ENCODE assay signal across 8 cellular contexts in the genomic region with DNA sequence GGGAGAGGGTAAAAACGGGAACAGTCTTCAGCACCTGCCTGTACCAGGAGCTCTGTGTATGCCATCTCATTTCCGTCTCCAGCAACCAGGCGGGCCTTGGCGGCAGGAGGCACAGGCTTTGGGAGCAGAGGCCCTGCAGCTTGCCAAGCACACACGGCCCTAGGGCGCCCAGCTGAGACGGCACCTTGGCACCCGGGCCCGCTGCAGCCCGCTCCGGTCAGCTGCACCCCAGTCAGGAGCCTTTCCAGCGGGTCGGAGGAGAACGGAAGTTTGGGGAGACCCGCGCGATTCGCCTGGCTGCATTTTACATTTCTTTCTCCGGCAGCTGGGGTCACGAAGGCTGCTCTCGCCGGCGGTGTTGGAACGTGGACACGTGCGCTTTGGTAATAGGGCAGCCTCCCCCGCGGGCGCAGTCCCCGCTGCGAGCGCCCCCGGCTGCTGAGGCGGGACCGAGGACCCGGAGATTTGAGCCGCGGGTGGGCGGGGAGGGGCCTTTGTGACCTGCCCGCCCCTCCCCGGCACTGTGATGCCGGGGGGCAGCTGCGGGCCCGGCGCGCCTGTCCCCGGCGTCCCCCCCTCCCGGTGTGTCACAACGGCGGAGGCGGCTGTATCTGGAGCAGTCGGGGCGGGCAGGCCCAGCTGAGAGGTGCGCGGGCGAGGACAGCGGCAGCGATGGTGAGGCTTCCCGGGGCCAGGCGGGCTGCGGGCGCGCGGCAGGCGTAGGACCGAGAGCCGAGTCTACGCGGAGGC. TPM values are rescaled to one million over a fixed set of nuclear protein-coding genes. Genes with fewer than 3 reads are reported as not detected.
DNase-seq lines count a peak whose midpoint lies in the region; ATAC-seq and TF ChIP-seq lines count a peak whose summit lies in the region.

A gene (plus strand): TSS at position 616 of the 750 bp plus-strand sequence. CDS start 57 bp downstream, at position 673.

- H3K4me1 ChIP-seq in CD8-positive, alpha-beta memory T cell (ENCODE audit: insufficient read depth, low read length), result peaks cover 14% of the 10 kb centered on the region
- H3K4me1 ChIP-seq in HAP-1 (no peaks in the 10 kb centered on the region), NT2/D1 (ENCODE audit: insufficient read depth, insufficient read length) (no peaks in the 10 kb centered on the region), ascending aorta (peaks cover 4 to 17% of the 10 kb centered on the region in 2 donors)

- intact Hi-C loops in ascending aorta (cut with DNase I), result no loop called here

- H3K4me1 Mint-ChIP-seq in CD8-positive, alpha-beta memory T cell, result peaks cover 23 to 31% (median 25%) of the 10 kb centered on the region in 3 donors

- peak within 1 kb of the TSS; percentile 25 to 74 (median 40) for H3K4me3 Mint-ChIP-seq in CD8-positive, alpha-beta memory T cell

- ATAC-seq in GM19023 (IDR thresholded peaks at IDR 0.05; ENCODE audit: unreplicated experiment) (no peak), GM18868 (IDR thresholded peaks at IDR 0.05; ENCODE audit: unreplicated experiment) (no peak)

- H3K36me3 ChIP-seq in CD8-positive, alpha-beta memory T cell (ENCODE audit: insufficient read depth, low read length), result no peaks in the 10 kb centered on the region
- no peaks in the 10 kb centered on the region for H3K36me3 ChIP-seq in HAP-1 (replicated peaks)
- peaks cover 5% of the 10 kb centered on the region for H3K36me3 ChIP-seq in NT2/D1 (ENCODE audit: insufficient read depth, insufficient read length, low read length)
- peaks cover 0 to 7% of the 10 kb centered on the region in 2 donors for H3K36me3 ChIP-seq in ascending aorta

- CTCF ChIA-PET in CD8-positive, alpha-beta memory T cell (lab: Charles Lee), result interaction anchor here (1.2 kb wide), 1 partner anchor 17 kb away, joined by 5 read pairs; no protein-coding TSS in a partner anchor

- peak within 1 kb of the TSS; percentile 76 for H3K9ac ChIP-seq in NT2/D1 (ENCODE audit: insufficient read length, low read depth)

- in situ Hi-C loops in HAP-1 (cut with MboI; ENCODE audit: low sequenced_read_pairs), result no loop called here

- H3K9me3 ChIP-seq in CD8-positive, alpha-beta memory T cell (ENCODE audit: low read length), result no peaks in the 10 kb centered on the region
- H3K9me3 ChIP-seq in HAP-1 (no peaks in the 10 kb centered on the region), NT2/D1 (ENCODE audit: insufficient read depth, low read length) (peaks cover 5% of the 10 kb centered on the region), ascending aorta (no peaks in the 10 kb centered on the region)

- peaks cover 0 to 10% (median 2%) of the 10 kb centered on the region in 3 donors for H3K36me3 Mint-ChIP-seq in CD8-positive, alpha-beta memory T cell

- H3K27ac Mint-ChIP-seq in CD8-positive, alpha-beta memory T cell, result peak within 1 kb of the TSS in 1 of 8 donors; percentile 79

- TF ChIP-seq CTCF in ascending aorta (IDR thresholded peaks at IDR 0.05) (no peak), retinal pigment epithelial cell (conservative IDR thresholded peaks at IDR 0.05; ENCODE audit: low read depth, low read length) (no peak)

- H3K4me3 ChIP-seq in CD8-positive, alpha-beta memory T cell (ENCODE audit: low read length), result no peak within 1 kb of the TSS
- peak within 1 kb of the TSS; percentile 15 for H3K4me3 ChIP-seq in HAP-1
- peak within 1 kb of the TSS; percentile 39 for H3K4me3 ChIP-seq in NT2/D1 (ENCODE audit: insufficient read length, low read depth)
- peak within 1 kb of the TSS; percentile 42 to 59 for H3K4me3 ChIP-seq in ascending aorta
- peak within 1 kb of the TSS; percentile 51 for H3K4me3 ChIP-seq in retinal pigment epithelial cell (ENCODE audit: low read length)

- no peak within 1 kb of the TSS for H3K27ac ChIP-seq in CD8-positive, alpha-beta memory T cell (ENCODE audit: low read depth, low read length)
- H3K27ac ChIP-seq in ascending aorta, result no peak within 1 kb of the TSS

- POLR2A ChIA-PET in CD8-positive, alpha-beta memory T cell (lab: Charles Lee), result no interaction called here

- H3K9me3 Mint-ChIP-seq in CD8-positive, alpha-beta memory T cell, result peaks cover 3 to 15% (median 8%) of the 10 kb centered on the region in 5 donors

- peaks cover 35 to 36% of the 10 kb centered on the region in 2 donors for H3K27me3 Mint-ChIP-seq in CD8-positive, alpha-beta memory T cell

- DNase-seq in CD8-positive, alpha-beta memory T cell, result no peak
- DNase-seq in HAP-1 (ENCODE audit: low spot score in 2 of 2), result peak in 1 of 2 experiments; percentile 48
- peak; percentile 6 for DNase-seq in NT2/D1 (ENCODE audit: low read depth, low spot score)
- DNase-seq in ascending aorta (ENCODE audit: low spot score in 2 of 2), result peak in 1 of 2 donors; percentile 67
- peak; percentile 59 for DNase-seq in hepatic stellate cell (ENCODE audit: low spot score)
- DNase-seq in retinal pigment epithelial cell (ENCODE audit: low read depth), result no peak

- peaks cover 14% of the 10 kb centered on the region for H3K27me3 ChIP-seq in CD8-positive, alpha-beta memory T cell (ENCODE audit: insufficient read depth, low read length, poor library complexity, severe bottlenecking)
- no peaks in the 10 kb centered on the region for H3K27me3 ChIP-seq in HAP-1 (ENCODE audit: low read depth)
- H3K27me3 ChIP-seq in NT2/D1 (ENCODE audit: insufficient read depth, insufficient read length), result peaks cover 27% of the 10 kb centered on the region
- no peaks in the 10 kb centered on the region for H3K27me3 ChIP-seq in ascending aorta

RNA-seq across cellular contexts. Expression of the gene that starts here (rescaled TPM):
- total RNA-seq in CD8-positive, alpha-beta memory T cell, result 1 to 10 TPM in 1 of 2 experiments, not detected in 1; 1.2 TPM
- 1.6 TPM for polyA plus RNA-seq in CD8-positive, alpha-beta memory T cell
- total RNA-seq in ascending aorta, result not detected

Comparison
In these comparisons a context has a peak if more than half of its experiments do, and no peak if none do; other contexts are left out.
1. DNase-seq: peak in NT2/D1 (single experiment) and hepatic stellate cell (single experiment); none in CD8-positive, alpha-beta memory T cell (0 of 5) and retinal pigment epithelial cell (single experiment).